8 cellular contexts compared by ENCODE assay signal in the genomic region with DNA sequence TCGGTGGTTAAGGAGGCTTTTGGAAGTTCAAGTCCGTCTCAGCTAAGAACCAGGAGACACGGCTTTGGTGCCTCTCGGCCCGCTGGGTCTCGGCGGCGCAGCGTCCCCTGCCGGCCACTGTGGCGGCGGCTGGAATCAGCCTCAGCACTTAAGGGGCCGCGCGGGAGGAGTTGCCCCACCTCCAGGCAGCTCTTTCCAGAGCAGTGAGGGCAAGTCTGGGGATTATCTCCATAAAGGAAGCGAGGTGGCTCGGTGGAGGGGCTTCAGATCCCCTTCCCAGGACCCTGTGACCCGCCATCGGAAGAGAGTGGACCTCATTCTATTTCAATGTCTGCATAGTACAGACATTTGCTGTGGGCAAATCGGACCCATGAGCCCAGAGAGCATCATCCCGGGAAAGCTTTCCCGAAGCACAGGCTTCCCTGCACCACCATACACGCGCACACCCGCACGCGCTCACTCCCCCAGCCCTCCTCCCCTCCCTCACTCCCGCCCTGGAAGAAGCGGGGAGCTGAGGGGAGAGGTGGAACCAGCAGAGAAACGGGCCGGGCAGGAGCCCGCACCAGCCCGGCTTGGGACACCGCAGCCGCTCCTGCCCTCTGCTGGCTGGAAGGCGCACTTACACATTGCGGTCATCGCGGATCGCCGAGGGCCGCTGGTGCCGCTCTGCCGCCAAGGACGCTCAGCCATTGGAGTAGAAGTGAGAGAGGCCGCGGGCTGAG. TPM values are rescaled to one million over a fixed set of nuclear protein-coding genes. Genes with fewer than 3 reads are reported as not detected.
DNase-seq lines count a peak whose midpoint lies in the region; ATAC-seq and TF ChIP-seq lines count a peak whose summit lies in the region.

No MANE protein-coding gene starts in this region.

- ATAC-seq in HG02642 (IDR thresholded peaks at IDR 0.05; ENCODE audit: poor library complexity, unreplicated experiment) (peak; percentile 95), psoas muscle (peak; percentile 97 to 99 (median 98))

- no peaks in the 10 kb centered on the region for H3K36me3 ChIP-seq in adrenal gland (replicated peaks in 1 of 2)
- H3K36me3 ChIP-seq in right atrium auricular region, result no peaks in the 10 kb centered on the region
- H3K36me3 ChIP-seq in psoas muscle (ENCODE audit: insufficient read depth in 1 of 2, low read depth in 1 of 2), result no peaks in the 10 kb centered on the region
- no peaks in the 10 kb centered on the region for H3K36me3 ChIP-seq in urinary bladder (ENCODE audit: insufficient read depth)

- H3K4me3 ChIP-seq in adrenal gland (peak overlapping the region; percentile 2 to 63 (median 48)), right atrium auricular region (peak overlapping the region; percentile 44 to 69), psoas muscle (peak overlapping the region; percentile 75), urinary bladder (ENCODE audit: low read depth, low read length) (peak overlapping the region; percentile 48)

- TF ChIP-seq CTCF in GM12874 (IDR thresholded peaks at IDR 0.05; ENCODE audit: insufficient read depth, low read depth, low read length) (peak; percentile 99), adrenal gland (IDR thresholded peaks at IDR 0.05) (peak; percentile 77 to 98 (median 85)), right atrium auricular region (IDR thresholded peaks at IDR 0.05) (peak; percentile 76 to 95), psoas muscle (IDR thresholded peaks at IDR 0.05) (peak; percentile 85)

- H3K27me3 ChIP-seq in adrenal gland (no peaks in the 10 kb centered on the region), right atrium auricular region (no peaks in the 10 kb centered on the region), psoas muscle (ENCODE audit: insufficient read depth in 3 of 3, low read length in 2 of 3) (peaks cover 0 to 6% (median 2%) of the 10 kb centered on the region in 3 donors)

- TF ChIP-seq POLR2A in adrenal gland (IDR thresholded peaks at IDR 0.05), result no peak

- peak; percentile 70 for DNase-seq in NCI-H1092 (lab: John Stamatoyannopoulos, UW)
- peak; percentile 76 for DNase-seq in SW480 (ENCODE audit: low spot score)
- DNase-seq in adrenal gland, result peak; percentile 76 to 94 (median 89)
- peak; percentile 87 for DNase-seq in right atrium auricular region (ENCODE audit: low spot score)
- DNase-seq in psoas muscle, result peak; percentile 83 to 91

- WGBS in adrenal gland, 4 donors, result 0% methylated on average over 15 to 47 of the region's 47 CpGs
- 0 to 1% (median 1%) methylated on average over 41 to 47 of the region's 47 CpGs for WGBS in psoas muscle, 3 donors
- WGBS in urinary bladder, result under 1% methylated on average over 47 of the region's 47 CpGs

- H3K9me3 ChIP-seq in adrenal gland (replicated peaks in 1 of 3) (no peaks in the 10 kb centered on the region), right atrium auricular region (no peaks in the 10 kb centered on the region), psoas muscle (no peaks in the 10 kb centered on the region)

- intact Hi-C loops in adrenal gland (cut with DNase I) (loop anchor here in 1 of 2 donors (5.0 kb wide), 1 partner anchor 114 kb away; no protein-coding TSS in a partner anchor), psoas muscle (cut with DNase I) (loop anchor here (2.0 to 10.0 kb wide), 3 partner anchors 112 to 356 kb away; no protein-coding TSS in a partner anchor)

- peak overlapping the region; percentile 19 to 94 (median 89) for H3K27ac ChIP-seq in adrenal gland
- H3K27ac ChIP-seq in right atrium auricular region, result peak overlapping the region; percentile 71 to 79
- H3K27ac ChIP-seq in psoas muscle, result peak overlapping the region; percentile 53
- H3K27ac ChIP-seq in urinary bladder (ENCODE audit: low read depth), result no peak overlapping the region

- H3K4me1 ChIP-seq in adrenal gland (replicated peaks in 1 of 2), result peaks cover 22 to 25% of the 10 kb centered on the region in 2 donors
- H3K4me1 ChIP-seq in right atrium auricular region, result peaks cover 0 to 10% of the 10 kb centered on the region in 2 donors
- peaks cover 4% of the 10 kb centered on the region for H3K4me1 ChIP-seq in psoas muscle
- no peaks in the 10 kb centered on the region for H3K4me1 ChIP-seq in urinary bladder (ENCODE audit: insufficient read depth)

RNA-seq across cellular contexts. Expression of a gene that starts 15.9 kb away (rescaled TPM):
- total RNA-seq in adrenal gland (10 to 100 TPM in 3 of 8 donors, 1 to 10 TPM in 4, not detected in 1; 3.1 to 16.8 (median 6.5) TPM), right atrium auricular region (1 to 10 TPM; 2.9 to 4.1 TPM), psoas muscle (1 to 10 TPM in 1 of 4 donors, under 1 TPM in 2, not detected in 1; 0.78 to 1.1 (median 0.90) TPM), urinary bladder (1.3 TPM)
- polyA plus RNA-seq in adrenal gland (10 to 100 TPM in 2 of 3 donors, 1 to 10 TPM in 1; 4.0 to 16.4 (median 12.9) TPM), psoas muscle (1 to 10 TPM in 2 of 3 donors, under 1 TPM in 1; 0.38 to 1.8 (median 1.1) TPM), urinary bladder (11.4 TPM)

RNA-seq across cellular contexts. Expression of a gene that starts 18.6 kb away (rescaled TPM):
- total RNA-seq in adrenal gland (100 to 1,000 TPM in 3 of 8 donors, 10 to 100 TPM in 5; 66.2 to 231 (median 90.5) TPM), right atrium auricular region (10 to 100 TPM; 28.9 to 37.8 TPM), psoas muscle (10 to 100 TPM; 24.6 to 38.0 (median 29.3) TPM), urinary bladder (38.3 TPM)
- polyA plus RNA-seq in adrenal gland (100 to 1,000 TPM in 2 of 3 donors, 10 to 100 TPM in 1; 86.9 to 202 (median 176) TPM), psoas muscle (10 to 100 TPM; 38.6 to 55.7 (median 50.7) TPM), urinary bladder (52.1 TPM)

RNA-seq across cellular contexts. Expression of a gene that starts 27.9 kb away (rescaled TPM):
- total RNA-seq in adrenal gland, result under 1 TPM in 1 of 8 donors, not detected in 7; 0.29 TPM
- polyA plus RNA-seq in adrenal gland, result under 1 TPM in 1 of 3 donors, not detected in 2; 0.24 TPM
- not detected for total RNA-seq in right atrium auricular region
- total RNA-seq in psoas muscle, result not detected
- under 1 TPM in 1 of 3 donors, not detected in 2; 0.04 TPM for polyA plus RNA-seq in psoas muscle
- total RNA-seq in urinary bladder, result 1.2 TPM
- 0.47 TPM for polyA plus RNA-seq in urinary bladder

RNA-seq across cellular contexts. Expression of a gene that starts 53.7 kb away (rescaled TPM):
- total RNA-seq in adrenal gland (1,000 to 10,000 TPM in 1 of 8 donors, 100 to 1,000 TPM in 7; 401 to 1,323 (median 686) TPM), right atrium auricular region (100 to 1,000 TPM; 335 to 360 TPM), psoas muscle (100 to 1,000 TPM; 552 to 931 (median 770) TPM), urinary bladder (84.5 TPM)
- polyA plus RNA-seq in adrenal gland (100 to 1,000 TPM; 399 to 639 (median 619) TPM), psoas muscle (1,000 to 10,000 TPM in 1 of 3 donors, 100 to 1,000 TPM in 2; 328 to 2,087 (median 762) TPM), urinary bladder (272 TPM)

RNA-seq across cellular contexts. Expression of a gene that starts 58.9 kb away (rescaled TPM):
- total RNA-seq in adrenal gland (1 to 10 TPM in 2 of 8 donors, under 1 TPM in 1, not detected in 5; 0.31 to 1.1 (median 1.0) TPM), right atrium auricular region (under 1 TPM in 1 of 2 donors, not detected in 1; 0.86 TPM), psoas muscle (1 to 10 TPM in 3 of 4 donors, under 1 TPM in 1; 0.90 to 3.2 (median 2.5) TPM), urinary bladder (not detected)
- polyA plus RNA-seq in adrenal gland (under 1 TPM in 2 of 3 donors, not detected in 1; 0.44 to 0.80 TPM), psoas muscle (1 to 10 TPM in 2 of 3 donors, not detected in 1; 1.3 to 2.0 TPM), urinary bladder (not detected)
